In genomic region chr18:10989486-10989885, GRCh38 we compare ENCODE assay signal across 27 cellular contexts.
"Had no signal": no experiment of that assay in that cellular context is flagged by ENCODE, and none has a peak within 500 bp of the region (broad histone marks: within the 10 kb centered on the region; RNA-seq: fewer than 3 reads in every experiment).

No MANE protein-coding gene starts in this region.

- FAIRE-seq: urothelium cell line had no signal

- H3K27me3 ChIP-seq: stomach, suprapubic skin, testis, thyroid gland, tibial artery, tibial nerve, transverse colon, upper lobe of left lung, upper lobe of right lung, uterus, vagina had no signal

- H3K4me1 ChIP-seq: stomach, suprapubic skin, testis, thyroid gland, tibial artery, tibial nerve, transverse colon, upper lobe of left lung, upper lobe of right lung, uterus, vagina had no signal

- DNase-seq: stimulated activated CD4-positive, alpha-beta T cell treated with anti-CD3 and anti-CD28 coated beads, Interleukin-2, amount 100 ng/mL, for 48 hours; stimulated activated CD4-positive, alpha-beta T cell treated with anti-CD3 and anti-CD28 coated beads, Interleukin-4, amount 100 ng/mL, for 1 hour; stimulated activated CD4-positive, alpha-beta T cell treated with anti-CD3 and anti-CD28 coated beads, Interleukin-4, amount 100 ng/mL, for 24 hours; stimulated activated CD4-positive, alpha-beta T cell treated with anti-CD3 and anti-CD28 coated beads, Interleukin-4, amount 100 ng/mL, for 4 hours; stimulated activated CD8-positive, alpha-beta memory T cell treated with anti-CD3 and anti-CD28 coated beads, Interleukin-4, amount 100 ng/mL, for 48 hours; stimulated activated naive B cell treated with anti-CD40 and anti-IgM and Interleukin-4, amounts not matched to agents 10 μg/mL and 1 μg/mL and 100 μg/mL, for 72 hours; stimulated activated naive CD4-positive, alpha-beta T cell; stimulated activated naive CD4-positive, alpha-beta T cell treated with Interleukin-2 at 50 U/mL for 16 hours; stimulated activated naive CD8-positive, alpha-beta T cell treated with anti-CD3 and anti-CD28 coated beads, Interleukin-15, amount 100 ng/mL, for 72 hours; stimulated activated naive CD8-positive, alpha-beta T cell treated with anti-CD3 and anti-CD28 coated beads, Interleukin-15, Interleukin-2, amounts not matched to agents 100 U/mL and 50 U/mL, for 24 hours; stomach; substantia nigra; testis; thyroid gland; tibial artery; transverse colon; trophoblast cell; upper lobe of left lung; upper lobe of right lung; uterus had no signal

- H3K27ac ChIP-seq: stomach, suprapubic skin, testis, thoracic aorta, thyroid gland, tibial artery, tibial nerve, transverse colon, upper lobe of left lung, upper lobe of right lung, uterus, vagina had no signal

- H3K36me3 ChIP-seq: stomach, suprapubic skin, thoracic aorta, thyroid gland, tibial artery, tibial nerve, transverse colon, upper lobe of left lung, upper lobe of right lung, uterus, vagina had no signal

- ATAC-seq: stimulated activated effector memory CD8-positive, alpha-beta T cell treated with anti-CD3 and anti-CD28 coated beads, Interleukin-12 subunit alpha, Interleukin-12 subunit beta, amount 100 ng/mL, for 72 hours; stimulated activated memory B cell treated with anti-CD40 and anti-IgM and Interleukin-4, amounts not matched to agents 10 μg/mL and 1 μg/mL and 100 μg/mL, for 72 hours; stimulated activated naive B cell treated with anti-CD40 and anti-IgM and Interleukin-4, amounts not matched to agents 10 μg/mL and 1 μg/mL and 100 μg/mL, for 72 hours; stimulated activated naive CD8-positive, alpha-beta T cell treated with anti-CD3 and anti-CD28 coated beads, Interleukin-15, amount 100 ng/mL, for 72 hours; stimulated activated naive CD8-positive, alpha-beta T cell treated with anti-CD3 and anti-CD28 coated beads, Interleukin-15, Interleukin-2, amounts not matched to agents 100 U/mL and 50 U/mL, for 24 hours; upper lobe of right lung had no signal

- H3K9me3 ChIP-seq: testis, thyroid gland, vagina had no signal

- H3K4me3 ChIP-seq: stomach, suprapubic skin, testis, thoracic aorta, thyroid gland, tibial artery, tibial nerve, transverse colon, upper lobe of left lung, upper lobe of right lung, uterus, vagina had no signal
